ENCODE assay signal across 8 cellular contexts in genomic region chr2:65070172-65070830, GRCh38. TPM values are rescaled to one million over a fixed set of nuclear protein-coding genes. Genes with fewer than 3 reads are reported as not detected.
A peak's percentile ranks its signal among the peaks of the same experiment; 100 is the strongest.
DNase-seq lines count a peak whose midpoint lies in the region; ATAC-seq and TF ChIP-seq lines count a peak whose summit lies in the region.

No MANE protein-coding gene starts in this region.

- BruUV-seq in HCT116 (replicated peaks; lab: Mats Ljungman, UMichigan) = no TSS peak

- H3K9me3 Mint-ChIP-seq in activated T-helper 1 cell treated with anti-CD3 and anti-CD28 coated beads, Interleukin-12 subunit alpha, Interleukin-12 subunit beta, Interleukin-2, Interleukin-4 antibody, amounts not matched to agents 30 ng/mL and 10 ng/mL and 1 ng/mL, durations not matched to agents 14 hours and 24 hours and 36 hours = no peaks in the 10 kb centered on the region
- no peaks in the 10 kb centered on the region for H3K9me3 Mint-ChIP-seq in stimulated activated memory B cell treated with anti-CD40 and anti-IgM and Interleukin-4, amounts not matched to agents 10 μg/mL and 1 μg/mL and 100 μg/mL, for 72 hours

- H3K4me1 ChIP-seq in HCT116 (ENCODE audit: control insufficient read depth in 1 of 2, insufficient read depth in 2 of 2, low read length in 2 of 2) = peaks cover 29 to 50% of the 10 kb centered on the region in 2 experiments

- intact Hi-C loops in HCT116 (cut with micrococcal nuclease) = loop anchor here (2.0 kb wide), 1 partner anchor 502 kb away; no protein-coding TSS in a partner anchor
- intact Hi-C loops in activated T-helper 1 cell treated with anti-CD3 and anti-CD28 coated beads, Interleukin-12 subunit alpha, Interleukin-12 subunit beta, Interleukin-2, Interleukin-4 antibody, amounts not matched to agents 30 ng/mL and 10 ng/mL and 1 ng/mL, durations not matched to agents 14 hours and 24 hours and 36 hours (cut with micrococcal nuclease) = no loop called here

- H3K9me2 ChIP-seq in HCT116 (ENCODE audit: insufficient read depth) = no peaks in the 10 kb centered on the region

- no peak overlapping the region for H2AFZ ChIP-seq in HCT116 (ENCODE audit: low read depth, low read length, poor library complexity, severe bottlenecking)

- ATAC-seq in HCT116 (peak; percentile 75), HG02840 (IDR thresholded peaks at IDR 0.05; ENCODE audit: low FRiP score, unreplicated experiment) (no peak), HG03469 (IDR thresholded peaks at IDR 0.05; ENCODE audit: unreplicated experiment) (no peak)
- ATAC-seq in stimulated activated memory B cell treated with anti-CD40 and anti-IgM and Interleukin-4, amounts not matched to agents 10 μg/mL and 1 μg/mL and 100 μg/mL, for 72 hours = no peak

- RAD21 ChIA-PET in HCT116 (lab: Charles Lee; ENCODE audit: low non-redundant PET in 1 of 2, low total read pairs in 2 of 2, uncharacterized antibody in 2 of 2, unreplicated experiment in 2 of 2) = interaction anchor here in 1 of 2 experiments (0.6 to 0.9 kb wide), 2 partner anchors 99 to 118 kb away, joined by 3 to 5 read pairs; no protein-coding TSS in a partner anchor

- H4K20me1 ChIP-seq in HCT116 (ENCODE audit: insufficient read depth) = no peaks in the 10 kb centered on the region

- peak overlapping the region; percentile 69 for H3K4me2 ChIP-seq in HCT116 (ENCODE audit: low read length)

- H3K27me3 Mint-ChIP-seq in activated T-helper 1 cell treated with anti-CD3 and anti-CD28 coated beads, Interleukin-12 subunit alpha, Interleukin-12 subunit beta, Interleukin-2, Interleukin-4 antibody, amounts not matched to agents 30 ng/mL and 10 ng/mL and 1 ng/mL, durations not matched to agents 14 hours and 24 hours and 36 hours (ENCODE audit: insufficient read depth) = no peaks in the 10 kb centered on the region
- H3K27me3 Mint-ChIP-seq in stimulated activated memory B cell treated with anti-CD40 and anti-IgM and Interleukin-4, amounts not matched to agents 10 μg/mL and 1 μg/mL and 100 μg/mL, for 72 hours = no peaks in the 10 kb centered on the region

- DNase-seq in HCT116 (ENCODE audit: low read depth, low spot score) (peak; percentile 27), glomerular visceral epithelial cell (ENCODE audit: extremely low spot score) (peak; percentile 43), NK-92 (lab: John Stamatoyannopoulos, UW; ENCODE audit: unreplicated experiment) (no peak)
- no peak for DNase-seq in activated T-helper 1 cell treated with anti-CD3 and anti-CD28 coated beads, Interleukin-12 subunit alpha, Interleukin-12 subunit beta, Interleukin-2, Interleukin-4 antibody, amounts not matched to agents 30 ng/mL and 10 ng/mL and 1 ng/mL, durations not matched to agents 14 hours and 24 hours and 36 hours (ENCODE audit: low spot score)
- no peak for DNase-seq in stimulated activated CD4-positive, alpha-beta T cell treated with anti-CD3 and anti-CD28 coated beads, Interleukin-12 subunit alpha, Interleukin-12 subunit beta, amount 100 ng/mL, for 4 hours

- H3K4me1 Mint-ChIP-seq in activated T-helper 1 cell treated with anti-CD3 and anti-CD28 coated beads, Interleukin-12 subunit alpha, Interleukin-12 subunit beta, Interleukin-2, Interleukin-4 antibody, amounts not matched to agents 30 ng/mL and 10 ng/mL and 1 ng/mL, durations not matched to agents 14 hours and 24 hours and 36 hours (ENCODE audit: low read depth) = peaks cover 28% of the 10 kb centered on the region
- peaks cover 54% of the 10 kb centered on the region for H3K4me1 Mint-ChIP-seq in stimulated activated memory B cell treated with anti-CD40 and anti-IgM and Interleukin-4, amounts not matched to agents 10 μg/mL and 1 μg/mL and 100 μg/mL, for 72 hours

- peak overlapping the region in 1 of 2 experiments; percentile 19; a peak in 2 of 4 replicates for H3K4me3 ChIP-seq in HCT116 (replicated peaks in 1 of 2; ENCODE audit: low read depth in 1 of 2, low read length in 2 of 2)

- H3K27ac Mint-ChIP-seq in activated T-helper 1 cell treated with anti-CD3 and anti-CD28 coated beads, Interleukin-12 subunit alpha, Interleukin-12 subunit beta, Interleukin-2, Interleukin-4 antibody, amounts not matched to agents 30 ng/mL and 10 ng/mL and 1 ng/mL, durations not matched to agents 14 hours and 24 hours and 36 hours = peak overlapping the region; percentile 59
- peak overlapping the region; percentile 38 for H3K27ac Mint-ChIP-seq in stimulated activated memory B cell treated with anti-CD40 and anti-IgM and Interleukin-4, amounts not matched to agents 10 μg/mL and 1 μg/mL and 100 μg/mL, for 72 hours

- peak overlapping the region; percentile 78 for H3K27ac ChIP-seq in HCT116 (ENCODE audit: low read depth, low read length)

- no peaks in the 10 kb centered on the region for H3K27me3 ChIP-seq in HCT116 (ENCODE audit: insufficient read depth, low read length)

- CTCF ChIA-PET in HCT116 (lab: Charles Lee) = interaction anchor here (0.8 to 1.4 kb wide), 4 partner anchors 10 to 500 kb away, joined by 3 to 5 read pairs (median 3); no protein-coding TSS in a partner anchor

- peaks cover 5% of the 10 kb centered on the region for H3K36me3 Mint-ChIP-seq in activated T-helper 1 cell treated with anti-CD3 and anti-CD28 coated beads, Interleukin-12 subunit alpha, Interleukin-12 subunit beta, Interleukin-2, Interleukin-4 antibody, amounts not matched to agents 30 ng/mL and 10 ng/mL and 1 ng/mL, durations not matched to agents 14 hours and 24 hours and 36 hours (ENCODE audit: low read depth)
- peaks cover 39% of the 10 kb centered on the region for H3K36me3 Mint-ChIP-seq in stimulated activated memory B cell treated with anti-CD40 and anti-IgM and Interleukin-4, amounts not matched to agents 10 μg/mL and 1 μg/mL and 100 μg/mL, for 72 hours

- H3K36me3 ChIP-seq in HCT116 (ENCODE audit: control insufficient read depth in 1 of 2, insufficient read depth in 2 of 2, low read length in 2 of 2) = 0 out of 4 replicates have a peak, but pooled peaks cover 2 to 6% of the 10 kb centered on the region in 2 experiments

- peak; percentile 30; the same call in 1 of the 2 replicates for TF ChIP-seq RAD21 in HCT116 (IDR thresholded peaks at IDR 0.05; ENCODE audit: low read depth)

- TF ChIP-seq CTCF in HCT116 (IDR thresholded peaks at IDR 0.05 in 2 of 3, conservative IDR thresholded peaks at IDR 0.05 in 1 of 3; ENCODE audit: borderline replicate concordance in 1 of 3, insufficient read depth in 1 of 3, low read depth in 2 of 3, low read length in 2 of 3) = peak in 2 of 3 experiments; percentile 25 to 26; a peak in 2 of 6 replicates

- TF ChIP-seq POLR2A in HCT116 (IDR thresholded peaks at IDR 0.05; ENCODE audit: borderline replicate concordance, extremely low read depth, insufficient read depth, insufficient read length) = no peak

- POLR2A ChIA-PET in HCT116 (lab: Charles Lee) = no interaction called here

- H3K4me3 Mint-ChIP-seq in activated T-helper 1 cell treated with anti-CD3 and anti-CD28 coated beads, Interleukin-12 subunit alpha, Interleukin-12 subunit beta, Interleukin-2, Interleukin-4 antibody, amounts not matched to agents 30 ng/mL and 10 ng/mL and 1 ng/mL, durations not matched to agents 14 hours and 24 hours and 36 hours = no peak overlapping the region
- H3K4me3 Mint-ChIP-seq in stimulated activated memory B cell treated with anti-CD40 and anti-IgM and Interleukin-4, amounts not matched to agents 10 μg/mL and 1 μg/mL and 100 μg/mL, for 72 hours = no peak overlapping the region

- peaks cover 4% of the 10 kb centered on the region; the same call in 1 of the 2 replicates for H3K79me2 ChIP-seq in HCT116 (ENCODE audit: insufficient read depth, low read length)

- peak overlapping the region; percentile 24; the same call in 1 of the 2 replicates for H3K9ac ChIP-seq in HCT116 (ENCODE audit: low read length)

- no peaks in the 10 kb centered on the region for H3K9me3 ChIP-seq in HCT116 (ENCODE audit: control insufficient read depth in 1 of 2, insufficient read depth in 1 of 2, low read depth in 1 of 2, low read length in 2 of 2)

TF ChIP-seq in HCT116, 20 proteins besides CTCF, POLR2A, EP300 and RAD21:
- TF ChIP-seq MAX (IDR thresholded peaks at IDR 0.05) = peak; percentile 47; the same call in 1 of the 2 replicates
- TF ChIP-seq SP1 (IDR thresholded peaks at IDR 0.05; ENCODE audit: low read depth) = peak; percentile 39; the same call in 1 of the 2 replicates
- TF ChIP-seq CBX3 (IDR thresholded peaks at IDR 0.05; ENCODE audit: low read depth) = 0 out of 2 replicates have a peak, but pooled peaks have one; percentile 11
- no peak for TF ChIP-seq SRF (IDR thresholded peaks at IDR 0.05; ENCODE audit: low read depth)
- TF ChIP-seq TCF7L2 (IDR thresholded peaks at IDR 0.05; ENCODE audit: borderline replicate concordance, extremely low read depth, insufficient read depth, insufficient read length) = peak; percentile 44
- TF ChIP-seq FOSL1 (IDR thresholded peaks at IDR 0.05; ENCODE audit: low read depth) = peak; percentile 44; the same call in 1 of the 2 replicates
- TF ChIP-seq EGR1 (IDR thresholded peaks at IDR 0.05; ENCODE audit: low read depth) = no peak
- peak; percentile 55; the same call in 1 of the 2 replicates for TF ChIP-seq JUND (IDR thresholded peaks at IDR 0.05)

RNA-seq across cellular contexts. Expression of gene CEP68, which starts 14.1 kb away (rescaled TPM):
- total RNA-seq in HCT116 (2021; ENCODE audit: unreplicated experiment) = 11.2 TPM
- polyA plus RNA-seq in HCT116 (2012) = 6.1 and 7.9 TPM in 2 replicates
- 4.0 and 5.5 TPM in 2 replicates for total RNA-seq in activated T-helper 1 cell treated with anti-CD3 and anti-CD28 coated beads, Interleukin-12 subunit alpha, Interleukin-12 subunit beta, Interleukin-2, Interleukin-4 antibody, amounts not matched to agents 30 ng/mL and 10 ng/mL and 1 ng/mL, durations not matched to agents 14 hours and 24 hours and 36 hours

RNA-seq across cellular contexts. Expression of gene RAB1A, which starts 59.6 kb away (rescaled TPM):
- total RNA-seq in HCT116 (2021; ENCODE audit: unreplicated experiment) = 131 TPM
- 116 and 117 TPM in 2 replicates for polyA plus RNA-seq in HCT116 (2012)
- total RNA-seq in activated T-helper 1 cell treated with anti-CD3 and anti-CD28 coated beads, Interleukin-12 subunit alpha, Interleukin-12 subunit beta, Interleukin-2, Interleukin-4 antibody, amounts not matched to agents 30 ng/mL and 10 ng/mL and 1 ng/mL, durations not matched to agents 14 hours and 24 hours and 36 hours = 73.4 and 81.6 TPM in 2 replicates

Comparison
In these comparisons a context has a peak if more than half of its experiments do, and no peak if none do; other contexts are left out.
1. DNase-seq: peak in HCT116 (single experiment) and glomerular visceral epithelial cell (single experiment); none in activated T-helper 1 cell treated with anti-CD3 and anti-CD28 coated beads, Interleukin-12 subunit alpha, Interleukin-12 subunit beta, Interleukin-2, Interleukin-4 antibody, amounts not matched to agents 30 ng/mL and 10 ng/mL and 1 ng/mL, durations not matched to agents 14 hours and 24 hours and 36 hours (single experiment), stimulated activated CD4-positive, alpha-beta T cell treated with anti-CD3 and anti-CD28 coated beads, Interleukin-12 subunit alpha, Interleukin-12 subunit beta, amount 100 ng/mL, for 4 hours (single experiment) and NK-92 (single experiment).